2 cellular contexts compared by ENCODE assay signal in the genomic region with DNA sequence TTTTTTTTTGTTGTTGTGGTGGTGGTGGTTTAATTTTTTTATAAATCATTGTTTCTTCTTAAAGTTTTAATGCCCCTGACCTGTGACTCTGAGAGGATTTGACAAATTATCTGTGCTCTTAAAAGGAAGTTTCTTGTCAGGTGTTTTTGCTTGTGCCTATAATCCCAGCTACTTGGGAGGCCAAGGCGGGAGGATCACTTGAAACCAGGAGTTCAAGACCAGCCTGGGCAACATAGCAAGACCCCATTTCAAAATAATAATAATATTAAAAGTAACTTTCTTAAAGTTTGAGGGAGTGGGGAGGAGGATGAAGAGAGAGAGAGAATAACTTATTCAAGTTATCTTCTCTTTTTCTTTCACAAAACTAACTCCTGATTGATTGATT.
TF ChIP-seq lines count a peak whose summit lies in the region.

No MANE protein-coding gene starts in this region.

TF ChIP-seq in A549, 52 proteins besides CTCF, POLR2A, EP300 and RAD21:
- TF ChIP-seq, protein P1, sequence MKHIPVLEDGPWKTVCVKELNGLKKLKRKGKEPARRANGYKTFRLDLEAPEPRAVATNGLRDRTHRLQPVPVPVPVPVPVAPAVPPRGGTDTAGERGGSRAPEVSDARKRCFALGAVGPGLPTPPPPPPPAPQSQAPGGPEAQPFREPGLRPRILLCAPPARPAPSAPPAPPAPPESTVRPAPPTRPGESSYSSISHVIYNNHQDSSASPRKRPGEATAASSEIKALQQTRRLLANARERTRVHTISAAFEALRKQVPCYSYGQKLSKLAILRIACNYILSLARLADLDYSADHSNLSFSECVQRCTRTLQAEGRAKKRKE (CRISPR knock-in tag; IDR thresholded peaks at IDR 0.05; ENCODE audit: low read depth): no peak
- TF ChIP-seq FOXS1 (CRISPR knock-in tag; IDR thresholded peaks at IDR 0.05) (no peak), ZSCAN20 (CRISPR knock-in tag; IDR thresholded peaks at IDR 0.05) (no peak)

TF ChIP-seq in endothelial cell of umbilical vein, 7 proteins besides CTCF, POLR2A, EP300 and RAD21:
- TF ChIP-seq MYC (IDR thresholded peaks at IDR 0.05; ENCODE audit: low read depth, low read length) (no peak), POLR2AphosphoS5 (IDR thresholded peaks at IDR 0.05; ENCODE audit: insufficient read depth, low read depth, low read length) (no peak), FOS (IDR thresholded peaks at IDR 0.05; ENCODE audit: borderline replicate concordance, insufficient read depth, low read length) (no peak), MAX (IDR thresholded peaks at IDR 0.05; ENCODE audit: insufficient read depth, insufficient read length) (no peak)
